Comparison of ENCODE assay signal across 7 cellular contexts in the genomic region with DNA sequence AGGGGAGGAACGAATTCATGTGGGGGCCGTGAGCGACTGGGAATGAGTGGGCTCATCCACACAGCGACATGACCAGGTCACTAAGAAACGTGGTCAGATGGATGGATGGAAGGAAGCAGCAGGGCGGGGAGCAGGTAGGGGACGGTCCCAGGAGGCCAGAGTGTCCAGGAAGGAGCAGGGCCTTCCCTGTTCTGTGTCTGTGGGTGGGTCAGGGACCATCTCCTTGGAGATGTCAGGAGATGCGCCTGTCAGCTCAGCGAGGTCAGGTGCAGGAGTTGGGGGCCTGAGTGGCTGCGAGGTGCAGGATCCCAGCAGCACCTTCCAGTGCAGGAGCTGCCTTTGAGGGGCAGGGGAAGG.
DNase-seq lines count a peak whose midpoint lies in the region; ATAC-seq and TF ChIP-seq lines count a peak whose summit lies in the region.
"Not testable (repeated sequence)": the region's sequence is repeated elsewhere in the genome, so short reads cannot be mapped to it uniquely, and the experiment has no call there.

No MANE protein-coding gene starts in this region.

- not testable (repeated sequence) for H3K36me3 ChIP-seq in GM23338 (ENCODE audit: insufficient read depth)

- H3K79me2 ChIP-seq in GM23338 (replicated peaks; ENCODE audit: insufficient read depth) = not testable (repeated sequence)

- not testable (repeated sequence) for H3K27ac ChIP-seq in GM23338 (ENCODE audit: low read depth)

- H3K9me2 ChIP-seq in GM23338 (ENCODE audit: insufficient read depth) = not testable (repeated sequence)

- H2AFZ ChIP-seq in GM23338 = not testable (repeated sequence)

- H3K27me3 ChIP-seq in GM23338 (ENCODE audit: insufficient read depth) = not testable (repeated sequence)

- H3K4me1 Mint-ChIP-seq in GM23338 (peaks cover 19% of the 10 kb centered on the region), nephron progenitor cell (peaks cover 12% of the 10 kb centered on the region)
- H3K4me1 Mint-ChIP-seq in T-helper 2 cell treated with Interferon-gamma antibody and Interleukin-4, amounts not matched to agents 5 μg/mL and 100 μg/mL, for 36 hours (ENCODE audit: low read depth); activated naive CD8-positive, alpha-beta T cell (ENCODE audit: low read depth); endothelial cell (ENCODE audit: unreplicated experiment): not testable (repeated sequence)
- H3K4me1 Mint-ChIP-seq in stimulated activated naive B cell treated with anti-CD40 and anti-IgM and Interleukin-4, amounts not matched to agents 10 μg/mL and 1 μg/mL and 100 μg/mL, for 72 hours = peaks cover 7 to 24% of the 10 kb centered on the region in 2 donors

- intact Hi-C loops in posterior vena cava (cut with DNase I) = not testable (repeated sequence)

- not testable (repeated sequence) for ATAC-seq in GM23338; stimulated activated naive B cell treated with anti-CD40 and anti-IgM and Interleukin-4, amounts not matched to agents 10 μg/mL and 1 μg/mL and 100 μg/mL, for 72 hours (replicated peaks)

- H3K4me3 ChIP-seq in GM23338 = not testable (repeated sequence)

- H3K9me3 Mint-ChIP-seq in GM23338; T-helper 2 cell treated with Interferon-gamma antibody and Interleukin-4, amounts not matched to agents 5 μg/mL and 100 μg/mL, for 36 hours; activated naive CD8-positive, alpha-beta T cell (ENCODE audit: low read depth); endothelial cell (ENCODE audit: unreplicated experiment); nephron progenitor cell; stimulated activated naive B cell treated with anti-CD40 and anti-IgM and Interleukin-4, amounts not matched to agents 10 μg/mL and 1 μg/mL and 100 μg/mL, for 72 hours: not testable (repeated sequence)

- H3F3A ChIP-seq in GM23338 (replicated peaks; ENCODE audit: low read depth) = not testable (repeated sequence)

- TF ChIP-seq CTCF in GM23338 (conservative IDR thresholded peaks at IDR 0.05; ENCODE audit: low read depth in 2 of 2); endothelial cell (IDR thresholded peaks at IDR 0.05; ENCODE audit: unreplicated experiment); nephron progenitor cell (IDR thresholded peaks at IDR 0.05): not testable (repeated sequence)

- not testable (repeated sequence) for H3K4me2 ChIP-seq in GM23338

- H3K36me3 Mint-ChIP-seq in GM23338 (ENCODE audit: low read depth) (peaks cover 20% of the 10 kb centered on the region), endothelial cell (ENCODE audit: low read depth, unreplicated experiment) (peaks cover 34% of the 10 kb centered on the region), nephron progenitor cell (ENCODE audit: low read depth) (peaks cover 33% of the 10 kb centered on the region)
- not testable (repeated sequence) for H3K36me3 Mint-ChIP-seq in T-helper 2 cell treated with Interferon-gamma antibody and Interleukin-4, amounts not matched to agents 5 μg/mL and 100 μg/mL, for 36 hours (ENCODE audit: low read depth); activated naive CD8-positive, alpha-beta T cell
- H3K36me3 Mint-ChIP-seq in stimulated activated naive B cell treated with anti-CD40 and anti-IgM and Interleukin-4, amounts not matched to agents 10 μg/mL and 1 μg/mL and 100 μg/mL, for 72 hours = peaks cover 55 to 64% of the 10 kb centered on the region in 2 donors

- not testable (repeated sequence) for H3K4me3 Mint-ChIP-seq in GM23338; T-helper 2 cell treated with Interferon-gamma antibody and Interleukin-4, amounts not matched to agents 5 μg/mL and 100 μg/mL, for 36 hours; activated naive CD8-positive, alpha-beta T cell; nephron progenitor cell; stimulated activated naive B cell treated with anti-CD40 and anti-IgM and Interleukin-4, amounts not matched to agents 10 μg/mL and 1 μg/mL and 100 μg/mL, for 72 hours
- peak overlapping the region; percentile 42 for H3K4me3 Mint-ChIP-seq in endothelial cell (ENCODE audit: unreplicated experiment)

- DNase-seq in GM23338 (ENCODE audit: low spot score); T-helper 2 cell treated with Interferon-gamma antibody and Interleukin-4, amounts not matched to agents 5 μg/mL and 100 μg/mL, for 36 hours (ENCODE audit: low spot score); endothelial cell (ENCODE audit: low spot score); nephron progenitor cell; stimulated activated naive B cell treated with anti-CD40 and anti-IgM and Interleukin-4, amounts not matched to agents 10 μg/mL and 1 μg/mL and 100 μg/mL, for 72 hours: not testable (repeated sequence)
- peak; percentile 67 for DNase-seq in posterior vena cava (ENCODE audit: low spot score)

- H3K4me1 ChIP-seq in GM23338 (ENCODE audit: insufficient read depth) = not testable (repeated sequence)

- H4K20me1 ChIP-seq in GM23338 (replicated peaks; ENCODE audit: insufficient read depth) = not testable (repeated sequence)

- not testable (repeated sequence) for H3K27me3 Mint-ChIP-seq in GM23338 (ENCODE audit: insufficient read depth, low read depth, poor library complexity); T-helper 2 cell treated with Interferon-gamma antibody and Interleukin-4, amounts not matched to agents 5 μg/mL and 100 μg/mL, for 36 hours (ENCODE audit: low read depth); activated naive CD8-positive, alpha-beta T cell; endothelial cell (ENCODE audit: unreplicated experiment); nephron progenitor cell (ENCODE audit: low read depth, poor library complexity); stimulated activated naive B cell treated with anti-CD40 and anti-IgM and Interleukin-4, amounts not matched to agents 10 μg/mL and 1 μg/mL and 100 μg/mL, for 72 hours

- peak overlapping the region; percentile 76 for H3K27ac Mint-ChIP-seq in GM23338
- peak overlapping the region; percentile 5 for H3K27ac Mint-ChIP-seq in T-helper 2 cell treated with Interferon-gamma antibody and Interleukin-4, amounts not matched to agents 5 μg/mL and 100 μg/mL, for 36 hours
- H3K27ac Mint-ChIP-seq in activated naive CD8-positive, alpha-beta T cell = peak overlapping the region; percentile 8
- H3K27ac Mint-ChIP-seq in endothelial cell (ENCODE audit: unreplicated experiment) = not testable (repeated sequence)
- peak overlapping the region; percentile 56 for H3K27ac Mint-ChIP-seq in nephron progenitor cell
- H3K27ac Mint-ChIP-seq in stimulated activated naive B cell treated with anti-CD40 and anti-IgM and Interleukin-4, amounts not matched to agents 10 μg/mL and 1 μg/mL and 100 μg/mL, for 72 hours = peak overlapping the region; percentile 26
